In the genomic region with DNA sequence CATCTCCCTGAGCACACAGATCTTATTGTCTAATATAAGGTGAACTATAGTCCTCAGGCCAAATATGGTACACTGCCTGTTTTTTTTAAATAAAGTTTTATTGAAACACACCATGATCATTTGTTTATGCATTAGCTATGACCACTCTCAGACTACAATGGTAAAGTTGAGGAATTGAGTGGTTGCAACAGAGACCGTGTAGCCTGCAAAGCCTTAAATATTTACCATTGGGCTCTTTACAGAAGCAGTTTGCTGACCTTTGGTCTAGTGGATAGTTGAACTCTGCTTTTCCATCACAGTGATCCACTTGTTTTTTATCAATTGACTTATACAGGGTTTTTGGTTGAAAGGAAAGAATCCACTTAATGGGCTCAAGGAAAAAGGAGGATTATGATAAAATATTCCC, we compare ENCODE assay signal across 1 cellular context.
TF ChIP-seq lines count a peak whose summit lies in the region.

No MANE protein-coding gene starts in this region.

TF ChIP-seq in HepG2, 621 proteins besides CTCF, POLR2A, EP300 and RAD21 (continued from another document and continues in another):
- TF ChIP-seq KIAA2018 (CRISPR knock-in tag; IDR thresholded peaks at IDR 0.05; ENCODE audit: borderline replicate concordance) = no peak
- peak; percentile 26; the same call in 1 of the 2 replicates for TF ChIP-seq YEATS2 (CRISPR knock-in tag; IDR thresholded peaks at IDR 0.05; ENCODE audit: borderline replicate concordance)
- no peak for TF ChIP-seq SMAD1 (CRISPR knock-in tag; IDR thresholded peaks at IDR 0.05; ENCODE audit: borderline replicate concordance, low read depth)
- no peak for TF ChIP-seq ZNF44 (CRISPR knock-in tag; IDR thresholded peaks at IDR 0.05)
- TF ChIP-seq ZNF891 (CRISPR knock-in tag; IDR thresholded peaks at IDR 0.05) = no peak
- TF ChIP-seq GABPA (IDR thresholded peaks at IDR 0.05; ENCODE audit: low read depth, low read length) = no peak
- TF ChIP-seq GABPA (CRISPR knock-in tag; IDR thresholded peaks at IDR 0.05; ENCODE audit: low read depth) = no peak
- TF ChIP-seq ZFP90 (CRISPR knock-in tag; IDR thresholded peaks at IDR 0.05; ENCODE audit: borderline replicate concordance) = no peak
- no peak for TF ChIP-seq MLLT10 (CRISPR knock-in tag; IDR thresholded peaks at IDR 0.05)
- TF ChIP-seq FOXO1 (CRISPR knock-in tag; IDR thresholded peaks at IDR 0.05) = peak; percentile 65; the same call in 1 of the 2 replicates
- no peak for TF ChIP-seq IKZF1 (IDR thresholded peaks at IDR 0.05)
- 0 out of 2 replicates have a peak, but pooled peaks have one; percentile 9 for TF ChIP-seq ZNF24 (IDR thresholded peaks at IDR 0.05)
- peak; percentile 46 for TF ChIP-seq RARA (CRISPR knock-in tag; IDR thresholded peaks at IDR 0.05)
- TF ChIP-seq, protein P1, sequence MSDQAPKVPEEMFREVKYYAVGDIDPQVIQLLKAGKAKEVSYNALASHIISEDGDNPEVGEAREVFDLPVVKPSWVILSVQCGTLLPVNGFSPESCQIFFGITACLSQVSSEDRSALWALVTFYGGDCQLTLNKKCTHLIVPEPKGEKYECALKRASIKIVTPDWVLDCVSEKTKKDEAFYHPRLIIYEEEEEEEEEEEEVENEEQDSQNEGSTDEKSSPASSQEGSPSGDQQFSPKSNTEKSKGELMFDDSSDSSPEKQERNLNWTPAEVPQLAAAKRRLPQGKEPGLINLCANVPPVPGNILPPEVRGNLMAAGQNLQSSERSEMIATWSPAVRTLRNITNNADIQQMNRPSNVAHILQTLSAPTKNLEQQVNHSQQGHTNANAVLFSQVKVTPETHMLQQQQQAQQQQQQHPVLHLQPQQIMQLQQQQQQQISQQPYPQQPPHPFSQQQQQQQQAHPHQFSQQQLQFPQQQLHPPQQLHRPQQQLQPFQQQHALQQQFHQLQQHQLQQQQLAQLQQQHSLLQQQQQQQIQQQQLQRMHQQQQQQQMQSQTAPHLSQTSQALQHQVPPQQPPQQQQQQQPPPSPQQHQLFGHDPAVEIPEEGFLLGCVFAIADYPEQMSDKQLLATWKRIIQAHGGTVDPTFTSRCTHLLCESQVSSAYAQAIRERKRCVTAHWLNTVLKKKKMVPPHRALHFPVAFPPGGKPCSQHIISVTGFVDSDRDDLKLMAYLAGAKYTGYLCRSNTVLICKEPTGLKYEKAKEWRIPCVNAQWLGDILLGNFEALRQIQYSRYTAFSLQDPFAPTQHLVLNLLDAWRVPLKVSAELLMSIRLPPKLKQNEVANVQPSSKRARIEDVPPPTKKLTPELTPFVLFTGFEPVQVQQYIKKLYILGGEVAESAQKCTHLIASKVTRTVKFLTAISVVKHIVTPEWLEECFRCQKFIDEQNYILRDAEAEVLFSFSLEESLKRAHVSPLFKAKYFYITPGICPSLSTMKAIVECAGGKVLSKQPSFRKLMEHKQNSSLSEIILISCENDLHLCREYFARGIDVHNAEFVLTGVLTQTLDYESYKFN (CRISPR knock-in tag; conservative IDR thresholded peaks at IDR 0.05) = peak; percentile 78
- TF ChIP-seq ZNF629 (CRISPR knock-in tag; conservative IDR thresholded peaks at IDR 0.05) = peak; percentile 81
- peak; percentile 57; the same call in 1 of the 2 replicates for TF ChIP-seq MIER2 (CRISPR knock-in tag; IDR thresholded peaks at IDR 0.05)
- no peak for TF ChIP-seq AKNA (CRISPR knock-in tag; IDR thresholded peaks at IDR 0.05; ENCODE audit: borderline replicate concordance)
- TF ChIP-seq ZFP41 (CRISPR knock-in tag; IDR thresholded peaks at IDR 0.05; ENCODE audit: borderline replicate concordance) = no peak
- TF ChIP-seq RCOR2 (CRISPR knock-in tag; IDR thresholded peaks at IDR 0.05) = peak; percentile 57
- TF ChIP-seq, protein P2, sequence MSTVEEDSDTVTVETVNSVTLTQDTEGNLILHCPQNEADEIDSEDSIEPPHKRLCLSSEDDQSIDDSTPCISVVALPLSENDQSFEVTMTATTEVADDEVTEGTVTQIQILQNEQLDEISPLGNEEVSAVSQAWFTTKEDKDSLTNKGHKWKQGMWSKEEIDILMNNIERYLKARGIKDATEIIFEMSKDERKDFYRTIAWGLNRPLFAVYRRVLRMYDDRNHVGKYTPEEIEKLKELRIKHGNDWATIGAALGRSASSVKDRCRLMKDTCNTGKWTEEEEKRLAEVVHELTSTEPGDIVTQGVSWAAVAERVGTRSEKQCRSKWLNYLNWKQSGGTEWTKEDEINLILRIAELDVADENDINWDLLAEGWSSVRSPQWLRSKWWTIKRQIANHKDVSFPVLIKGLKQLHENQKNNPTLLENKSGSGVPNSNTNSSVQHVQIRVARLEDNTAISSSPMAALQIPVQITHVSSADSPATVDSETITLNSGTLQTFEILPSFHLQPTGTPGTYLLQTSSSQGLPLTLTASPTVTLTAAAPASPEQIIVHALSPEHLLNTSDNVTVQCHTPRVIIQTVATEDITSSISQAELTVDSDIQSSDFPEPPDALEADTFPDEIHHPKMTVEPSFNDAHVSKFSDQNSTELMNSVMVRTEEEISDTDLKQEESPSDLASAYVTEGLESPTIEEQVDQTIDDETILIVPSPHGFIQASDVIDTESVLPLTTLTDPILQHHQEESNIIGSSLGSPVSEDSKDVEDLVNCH (CRISPR knock-in tag; IDR thresholded peaks at IDR 0.05) = no peak
- peak; percentile 65; the same call in 1 of the 2 replicates for TF ChIP-seq ZNF331 (CRISPR knock-in tag; IDR thresholded peaks at IDR 0.05)
- TF ChIP-seq ZBTB42 (CRISPR knock-in tag; IDR thresholded peaks at IDR 0.05) = no peak
- TF ChIP-seq PAWR (CRISPR knock-in tag; IDR thresholded peaks at IDR 0.05; ENCODE audit: borderline replicate concordance) = no peak
- TF ChIP-seq SOX6 (IDR thresholded peaks at IDR 0.05) = no peak
- peak; percentile 88 for TF ChIP-seq SOX6 (CRISPR knock-in tag; IDR thresholded peaks at IDR 0.05)
- 0 out of 2 replicates have a peak, but pooled peaks have one; percentile 47 for TF ChIP-seq SOX13 (IDR thresholded peaks at IDR 0.05)
- TF ChIP-seq SOX13 (CRISPR knock-in tag; conservative IDR thresholded peaks at IDR 0.05 in 1 of 2, IDR thresholded peaks at IDR 0.05 in 1 of 2) = peak in 1 of 2 experiments; percentile 89; a peak in 2 of 4 replicates
- TF ChIP-seq NFE2 (CRISPR knock-in tag; IDR thresholded peaks at IDR 0.05) = no peak
- TF ChIP-seq ZSCAN12 (CRISPR knock-in tag; IDR thresholded peaks at IDR 0.05) = no peak
- peak; percentile 53 for TF ChIP-seq SAP130 (CRISPR knock-in tag; IDR thresholded peaks at IDR 0.05; ENCODE audit: low read depth)
- TF ChIP-seq ZSCAN31 (CRISPR knock-in tag; IDR thresholded peaks at IDR 0.05; ENCODE audit: low read depth) = no peak
- no peak for TF ChIP-seq ZIK1 (CRISPR knock-in tag; IDR thresholded peaks at IDR 0.05; ENCODE audit: borderline replicate concordance, low read depth)
- TF ChIP-seq NBN (conservative IDR thresholded peaks at IDR 0.05) = no peak
- TF ChIP-seq U2AF1 (optimal IDR thresholded peaks at IDR 0.05; ENCODE audit: low read depth, low read length) = no peak
- TF ChIP-seq ZNF713 (CRISPR knock-in tag; IDR thresholded peaks at IDR 0.05) = no peak
- TF ChIP-seq HDAC2 (CRISPR knock-in tag; IDR thresholded peaks at IDR 0.05) = peak; percentile 54; the same call in 1 of the 2 replicates
- peak; percentile 19; the same call in 1 of the 2 replicates for TF ChIP-seq FOSL2 (CRISPR knock-in tag; IDR thresholded peaks at IDR 0.05)
- TF ChIP-seq PAX8 (CRISPR knock-in tag; IDR thresholded peaks at IDR 0.05; ENCODE audit: borderline replicate concordance) = no peak
- TF ChIP-seq, protein P3, sequence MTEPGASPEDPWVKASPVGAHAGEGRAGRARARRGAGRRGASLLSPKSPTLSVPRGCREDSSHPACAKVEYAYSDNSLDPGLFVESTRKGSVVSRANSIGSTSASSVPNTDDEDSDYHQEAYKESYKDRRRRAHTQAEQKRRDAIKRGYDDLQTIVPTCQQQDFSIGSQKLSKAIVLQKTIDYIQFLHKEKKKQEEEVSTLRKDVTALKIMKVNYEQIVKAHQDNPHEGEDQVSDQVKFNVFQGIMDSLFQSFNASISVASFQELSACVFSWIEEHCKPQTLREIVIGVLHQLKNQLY (CRISPR knock-in tag; IDR thresholded peaks at IDR 0.05) = 0 out of 2 replicates have a peak, but pooled peaks have one; percentile 29
- no peak for TF ChIP-seq HNRNPLL (IDR thresholded peaks at IDR 0.05; ENCODE audit: low read depth, low read length, poor library complexity, severe bottlenecking)
- no peak for TF ChIP-seq ZNF839 (CRISPR knock-in tag; IDR thresholded peaks at IDR 0.05; ENCODE audit: borderline replicate concordance)
- peak; percentile 61; the same call in 1 of the 2 replicates for TF ChIP-seq KDM6A (CRISPR knock-in tag; IDR thresholded peaks at IDR 0.05; ENCODE audit: low read depth)
- no peak for TF ChIP-seq RNF2 (conservative IDR thresholded peaks at IDR 0.05; ENCODE audit: low read depth)
- TF ChIP-seq MTF1 (CRISPR knock-in tag; IDR thresholded peaks at IDR 0.05) = no peak
- TF ChIP-seq CHCHD3 (CRISPR knock-in tag; IDR thresholded peaks at IDR 0.05) = no peak
- peak; percentile 66; the same call in 1 of the 2 replicates for TF ChIP-seq ZSCAN29 (CRISPR knock-in tag; conservative IDR thresholded peaks at IDR 0.05)
- TF ChIP-seq ATAD3A (CRISPR knock-in tag; IDR thresholded peaks at IDR 0.05) = no peak
- TF ChIP-seq ISL2 (CRISPR knock-in tag; IDR thresholded peaks at IDR 0.05) = peak; percentile 23; the same call in 1 of the 2 replicates
